In the genomic region with DNA sequence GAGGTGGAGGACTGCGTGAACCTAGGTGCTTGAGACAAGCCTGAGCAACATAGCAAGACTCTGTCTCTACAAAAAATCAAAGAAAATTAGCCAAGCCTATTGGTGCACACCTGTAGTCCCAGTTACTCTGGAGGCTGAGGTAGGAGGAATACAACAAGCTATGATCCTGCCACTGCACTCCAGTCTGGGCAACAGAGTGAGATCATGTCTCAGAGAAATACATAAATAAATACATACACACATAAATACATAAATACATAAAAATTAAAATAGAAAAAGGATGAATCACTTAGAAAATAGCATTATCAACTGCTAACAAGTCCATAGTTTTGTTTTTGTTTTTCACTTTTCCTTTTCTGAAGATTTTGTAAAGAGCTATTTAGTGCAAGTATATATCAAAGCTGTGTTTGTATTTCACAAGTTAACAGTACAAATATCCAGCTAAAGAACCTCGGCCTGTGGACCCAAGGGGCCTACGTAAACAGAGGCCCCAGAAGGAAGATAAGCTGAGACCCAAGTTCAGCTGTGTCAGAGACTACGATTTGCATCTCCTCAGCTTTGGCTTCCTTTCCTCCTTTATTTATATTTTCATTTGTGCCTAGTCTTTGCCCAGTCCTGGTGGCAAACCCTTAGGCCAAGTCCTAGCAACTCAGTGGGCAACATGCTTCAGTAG, we compare ENCODE assay signal across 7 cellular contexts.
"Had no signal": no experiment of that assay in that cellular context is flagged by ENCODE, and none has a peak within 500 bp of the region (broad histone marks: within the 10 kb centered on the region; RNA-seq: fewer than 3 reads in every experiment).

No MANE protein-coding gene starts in this region.

- ATAC-seq: K562 had no signal

- H3K27ac ChIP-seq: GM23248, HL-60 had no signal

- H3K9me3 Mint-ChIP-seq: H9 had no signal

- FAIRE-seq: K562 had no signal

- H2AFZ ChIP-seq: GM23248 had no signal

- H3K4me3 ChIP-seq: GM23248, K562 had no signal

- DNase-seq: GM23248, GOT3, H9, HCEC 1CT, IMR-90 had no signal

- H3K4me3 Mint-ChIP-seq: H9 had no signal

- H3K9ac ChIP-seq: GM23248 had no signal

- H3K27ac Mint-ChIP-seq: H9 had no signal
